8 cellular contexts compared by ENCODE assay signal in genomic region chr22:35330258-35330861, GRCh38. TPM values are rescaled to one million over a fixed set of nuclear protein-coding genes. Genes with fewer than 3 reads are reported as not detected.
DNase-seq lines count a peak whose midpoint lies in the region; TF ChIP-seq lines count a peak whose summit lies in the region.

No MANE protein-coding gene starts in this region.

- H3K9me3 Mint-ChIP-seq in endothelial cell (ENCODE audit: unreplicated experiment) = no peaks in the 10 kb centered on the region

- peak overlapping the region; percentile 68 to 88 (median 81) for H3K27ac ChIP-seq in sigmoid colon

- no peak for TF ChIP-seq POLR2A in sigmoid colon (IDR thresholded peaks at IDR 0.05)

- H3K27ac Mint-ChIP-seq in endothelial cell (ENCODE audit: unreplicated experiment) = no peak overlapping the region

- peaks cover 0 to 19% (median 14%) of the 10 kb centered on the region in 4 donors for H3K4me1 ChIP-seq in sigmoid colon

- H3K36me3 ChIP-seq in sigmoid colon = peaks cover 34 to 77% (median 43%) of the 10 kb centered on the region in 4 donors

- no peaks in the 10 kb centered on the region for H3K9me3 ChIP-seq in sigmoid colon

- DNase-seq in AG08395 (ENCODE audit: low spot score) = peak; percentile 92
- DNase-seq in NOMO-1 (lab: John Stamatoyannopoulos, UW; ENCODE audit: unreplicated experiment in 2 of 2) = peak; percentile 82 to 87
- DNase-seq in activated T-cell treated with anti-CD3 and anti-CD28 coated beads, Interleukin-2, amount 50 U/mL, for 1 hour = peak; percentile 44
- peak; percentile 78 for DNase-seq in foreskin melanocyte
- DNase-seq in sigmoid colon = peak; percentile 98
- no peak for DNase-seq in NCI-H1105 (lab: John Stamatoyannopoulos, UW)
- no peak for DNase-seq in NCI-H2107 (lab: John Stamatoyannopoulos, UW)
- DNase-seq in endothelial cell (ENCODE audit: low spot score) = no peak

- H3K36me3 Mint-ChIP-seq in endothelial cell (ENCODE audit: low read depth, unreplicated experiment) = peaks cover 27% of the 10 kb centered on the region

- TF ChIP-seq EP300 in sigmoid colon (IDR thresholded peaks at IDR 0.05) = peak; percentile 85 to 96 (median 91)

- no peaks in the 10 kb centered on the region for H3K4me1 Mint-ChIP-seq in endothelial cell (ENCODE audit: unreplicated experiment)

- TF ChIP-seq CTCF in sigmoid colon (IDR thresholded peaks at IDR 0.05) = no peak
- no peak for TF ChIP-seq CTCF in endothelial cell (IDR thresholded peaks at IDR 0.05; ENCODE audit: unreplicated experiment)

- H3K27me3 Mint-ChIP-seq in endothelial cell (ENCODE audit: unreplicated experiment) = peaks cover 4% of the 10 kb centered on the region

- no peak overlapping the region for H3K4me3 ChIP-seq in sigmoid colon

- no peak overlapping the region for H3K4me3 Mint-ChIP-seq in endothelial cell (ENCODE audit: unreplicated experiment)

- 35 to 65% methylated on average over 16 of the region's 16 CpGs for WGBS in sigmoid colon, 2 donors

- intact Hi-C loops in sigmoid colon (cut with DNase I) = no loop called here

- no peaks in the 10 kb centered on the region for H3K27me3 ChIP-seq in sigmoid colon

RNA-seq across cellular contexts. Expression of gene TOM1, which starts 30.7 kb away (rescaled TPM):
- total RNA-seq in sigmoid colon = 10 to 100 TPM; 32.5 to 66.5 (median 48.5) TPM
- polyA plus RNA-seq in sigmoid colon = 10 to 100 TPM; 48.6 to 56.7 (median 53.2) TPM
- total RNA-seq in endothelial cell (ENCODE audit: unreplicated experiment) = 32.0 TPM

RNA-seq across cellular contexts. Expression of gene HMOX1, which starts 50.5 kb away (rescaled TPM):
- total RNA-seq in sigmoid colon = 100 to 1,000 TPM in 1 of 4 donors, 10 to 100 TPM in 1, 1 to 10 TPM in 2; 5.0 to 107 (median 11.7) TPM
- polyA plus RNA-seq in sigmoid colon = 100 to 1,000 TPM in 1 of 3 donors, 10 to 100 TPM in 2; 35.5 to 138 (median 67.9) TPM
- 17.5 TPM for total RNA-seq in endothelial cell (ENCODE audit: unreplicated experiment)

Comparison
In these comparisons a context has a peak if more than half of its experiments do, and no peak if none do; other contexts are left out.
1. DNase-seq: peak in AG08395 (single experiment), NOMO-1 (2 of 2), activated T-cell treated with anti-CD3 and anti-CD28 coated beads, Interleukin-2, amount 50 U/mL, for 1 hour (single experiment), foreskin melanocyte (single experiment) and sigmoid colon (single experiment); none in NCI-H1105 (single experiment), NCI-H2107 (single experiment) and endothelial cell (single experiment).